In the genomic region with DNA sequence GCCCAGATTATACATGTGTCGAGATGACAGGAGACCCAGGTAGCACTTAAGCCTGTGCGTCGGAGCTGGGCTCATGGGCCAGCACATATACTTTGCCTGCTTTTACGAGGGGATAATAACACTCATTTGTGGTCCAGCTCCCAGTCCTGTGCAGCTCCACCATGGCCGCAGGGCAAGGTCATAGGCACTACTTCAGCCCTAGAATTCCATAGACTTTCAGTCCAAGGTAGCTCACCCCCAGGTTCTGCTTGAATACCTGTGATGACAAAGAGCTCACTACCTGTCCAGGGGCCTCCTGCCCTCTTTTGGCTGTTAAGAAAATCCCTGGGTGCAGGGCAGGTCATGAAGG, we compare ENCODE assay signal across 16 cellular contexts. TPM values are rescaled to one million over a fixed set of nuclear protein-coding genes. Genes with fewer than 3 reads are reported as not detected.
DNase-seq lines count a peak whose midpoint lies in the region; ATAC-seq and TF ChIP-seq lines count a peak whose summit lies in the region.
"Had no signal": no experiment of that assay in that cellular context is flagged by ENCODE, and none has a peak within 500 bp of the region (broad histone marks: within the 10 kb centered on the region; RNA-seq: fewer than 3 reads in every experiment).

No MANE protein-coding gene starts in this region.

- H3K4me3 Mint-ChIP-seq in activated T-cell treated with anti-CD3 and anti-CD28 coated beads, Interleukin-2, amount 50 U/mL, for 4 hours: peak overlapping the region; percentile 75
- H3K4me3 Mint-ChIP-seq in activated CD8-positive, alpha-beta T cell treated with anti-CD3 and anti-CD28 coated beads for 36 hours: peak overlapping the region; percentile 75
- H3K4me3 Mint-ChIP-seq in immature natural killer cell: peak overlapping the region in 4 of 5 donors; percentile 10 to 85 (median 77)
- peak overlapping the region; percentile 78 for H3K4me3 Mint-ChIP-seq in stimulated activated effector memory CD8-positive, alpha-beta T cell treated with anti-CD3 and anti-CD28 coated beads, Interleukin-12 subunit alpha, Interleukin-12 subunit beta, amount 100 ng/mL, for 72 hours

- no peaks in the 10 kb centered on the region for H3K9me3 Mint-ChIP-seq in activated T-cell treated with anti-CD3 and anti-CD28 coated beads, Interleukin-2, amount 50 U/mL, for 4 hours
- no peaks in the 10 kb centered on the region for H3K9me3 Mint-ChIP-seq in activated CD8-positive, alpha-beta T cell treated with anti-CD3 and anti-CD28 coated beads for 36 hours
- H3K9me3 Mint-ChIP-seq in immature natural killer cell: no peaks in the 10 kb centered on the region
- H3K9me3 Mint-ChIP-seq in stimulated activated effector memory CD8-positive, alpha-beta T cell treated with anti-CD3 and anti-CD28 coated beads, Interleukin-12 subunit alpha, Interleukin-12 subunit beta, amount 100 ng/mL, for 72 hours: no peaks in the 10 kb centered on the region

- no peak for ATAC-seq in activated T-cell treated with anti-CD3 and anti-CD28 coated beads, Interleukin-2, amount 50 U/mL, for 4 hours
- no peak for ATAC-seq in activated CD8-positive, alpha-beta T cell treated with anti-CD3 and anti-CD28 coated beads for 36 hours
- no peak for ATAC-seq in stimulated activated effector memory CD8-positive, alpha-beta T cell treated with anti-CD3 and anti-CD28 coated beads, Interleukin-12 subunit alpha, Interleukin-12 subunit beta, amount 100 ng/mL, for 72 hours
- no peak for ATAC-seq in HG03108 (IDR thresholded peaks at IDR 0.05; ENCODE audit: unreplicated experiment)
- ATAC-seq: left lobe of liver, SK-N-SH treated with all-trans-retinoic acid at 6 μM for 48 hours had no signal

- intact Hi-C loops in activated CD8-positive, alpha-beta T cell treated with anti-CD3 and anti-CD28 coated beads for 36 hours (cut with micrococcal nuclease): loop anchor here (5.0 to 10.0 kb wide), 2 partner anchors 73 to 116 kb away; partner anchors contain the start of gene TRIM14

- H3K4me1 Mint-ChIP-seq in activated T-cell treated with anti-CD3 and anti-CD28 coated beads, Interleukin-2, amount 50 U/mL, for 4 hours (ENCODE audit: low read depth): peaks cover 33% of the 10 kb centered on the region
- H3K4me1 Mint-ChIP-seq in activated CD8-positive, alpha-beta T cell treated with anti-CD3 and anti-CD28 coated beads for 36 hours (ENCODE audit: low read depth): peaks cover 35% of the 10 kb centered on the region
- H3K4me1 Mint-ChIP-seq in immature natural killer cell: peaks cover 6 to 7% of the 10 kb centered on the region in 2 donors
- peaks cover 34% of the 10 kb centered on the region for H3K4me1 Mint-ChIP-seq in stimulated activated effector memory CD8-positive, alpha-beta T cell treated with anti-CD3 and anti-CD28 coated beads, Interleukin-12 subunit alpha, Interleukin-12 subunit beta, amount 100 ng/mL, for 72 hours

- POLR2A ChIA-PET in activated CD8-positive, alpha-beta T cell treated with anti-CD3 and anti-CD28 coated beads for 36 hours (lab: Charles Lee): interaction anchor here (0.7 to 3.9 kb wide), 4 partner anchors 12 to 71 kb away, joined by 3 to 25 read pairs (median 9); partner anchors contain the start of genes TBC1D2 and TRIM14

- no peaks in the 10 kb centered on the region for H3K27me3 Mint-ChIP-seq in activated T-cell treated with anti-CD3 and anti-CD28 coated beads, Interleukin-2, amount 50 U/mL, for 4 hours (ENCODE audit: low read depth)
- no peaks in the 10 kb centered on the region for H3K27me3 Mint-ChIP-seq in activated CD8-positive, alpha-beta T cell treated with anti-CD3 and anti-CD28 coated beads for 36 hours
- H3K27me3 Mint-ChIP-seq in immature natural killer cell (ENCODE audit: low read depth in 3 of 3): peaks cover 3 to 7% (median 4%) of the 10 kb centered on the region in 3 donors

- no peak for TF ChIP-seq CTCF in activated CD8-positive, alpha-beta T cell treated with anti-CD3 and anti-CD28 coated beads for 36 hours (IDR thresholded peaks at IDR 0.05)

- H3K36me3 Mint-ChIP-seq in activated T-cell treated with anti-CD3 and anti-CD28 coated beads, Interleukin-2, amount 50 U/mL, for 4 hours (ENCODE audit: insufficient read depth): no peaks in the 10 kb centered on the region
- no peaks in the 10 kb centered on the region for H3K36me3 Mint-ChIP-seq in activated CD8-positive, alpha-beta T cell treated with anti-CD3 and anti-CD28 coated beads for 36 hours (ENCODE audit: low read depth)
- no peaks in the 10 kb centered on the region for H3K36me3 Mint-ChIP-seq in immature natural killer cell
- peaks cover 10% of the 10 kb centered on the region for H3K36me3 Mint-ChIP-seq in stimulated activated effector memory CD8-positive, alpha-beta T cell treated with anti-CD3 and anti-CD28 coated beads, Interleukin-12 subunit alpha, Interleukin-12 subunit beta, amount 100 ng/mL, for 72 hours

- no peak for DNase-seq in activated T-cell treated with anti-CD3 and anti-CD28 coated beads, Interleukin-2, amount 50 U/mL, for 4 hours
- no peak for DNase-seq in activated T-cell treated with anti-CD3 and anti-CD28 coated beads, Interleukin-2, amount 50 U/mL, for 1 hour
- DNase-seq in activated CD8-positive, alpha-beta T cell treated with anti-CD3 and anti-CD28 coated beads for 36 hours: no peak
- DNase-seq in immature natural killer cell: no peak
- DNase-seq in stimulated activated effector memory CD8-positive, alpha-beta T cell treated with anti-CD3 and anti-CD28 coated beads, Interleukin-12 subunit alpha, Interleukin-12 subunit beta, amount 100 ng/mL, for 72 hours (ENCODE audit: low spot score in 2 of 2): no peak
- DNase-seq in OCI-M2 (lab: John Stamatoyannopoulos, UW; ENCODE audit: unreplicated experiment): no peak
- no peak for DNase-seq in NCI-H526 (lab: John Stamatoyannopoulos, UW)
- DNase-seq: ACHN, GOT3, heart right ventricle, IMR-90, NCI-H1092 treated with DMSO at 0.1 percent for 48 hours, stomach had no signal

- CTCF ChIA-PET in activated CD8-positive, alpha-beta T cell treated with anti-CD3 and anti-CD28 coated beads for 36 hours (lab: Charles Lee): interaction anchor here (0.7 to 4.1 kb wide), 4 partner anchors 9 to 601 kb away, joined by 3 to 31 read pairs (median 12); partner anchors contain the start of gene TRIM14

- no peak overlapping the region for H3K27ac Mint-ChIP-seq in activated CD8-positive, alpha-beta T cell treated with anti-CD3 and anti-CD28 coated beads for 36 hours
- H3K27ac Mint-ChIP-seq in immature natural killer cell: peak overlapping the region in 1 of 6 donors; percentile 50
- H3K27ac Mint-ChIP-seq in stimulated activated effector memory CD8-positive, alpha-beta T cell treated with anti-CD3 and anti-CD28 coated beads, Interleukin-12 subunit alpha, Interleukin-12 subunit beta, amount 100 ng/mL, for 72 hours: peak overlapping the region; percentile 37

RNA-seq across cellular contexts. Expression of gene CORO2A, which starts 1.7 kb away (rescaled TPM):
- 1 to 10 TPM; 1.6 to 2.1 (median 1.7) TPM for total RNA-seq in activated T-cell treated with anti-CD3 and anti-CD28 coated beads, Interleukin-2, amount 50 U/mL, for 4 hours
- 10 to 100 TPM; 12.2 to 13.4 TPM for total RNA-seq in activated CD8-positive, alpha-beta T cell treated with anti-CD3 and anti-CD28 coated beads for 36 hours
- polyA plus RNA-seq in immature natural killer cell: 1 to 10 TPM; 1.6 to 2.5 (median 2.1) TPM

Comparison
In these comparisons a context has a peak if more than half of its experiments do, and no peak if none do; other contexts are left out.
1. RNA of gene CORO2A, which starts 1.7 kb away (total RNA-seq): 12.2 to 13.4 TPM in activated CD8-positive, alpha-beta T cell treated with anti-CD3 and anti-CD28 coated beads for 36 hours; 1.6 to 2.1 TPM in activated T-cell treated with anti-CD3 and anti-CD28 coated beads, Interleukin-2, amount 50 U/mL, for 4 hours; every median in the first group is over 4 times any median in the second.
2. Peak in every context shown above with its lines, with median percentiles within 50 percentile points of each other: H3K4me3 Mint-ChIP-seq.